24 cellular contexts compared by ENCODE assay signal in genomic region chr7:4763091-4763793, GRCh38.
"Had no signal": no experiment of that assay in that cellular context is flagged by ENCODE, and none has a peak within 500 bp of the region (broad histone marks: within the 10 kb centered on the region; RNA-seq: fewer than 3 reads in every experiment).

No MANE protein-coding gene starts in this region.

- H3K27me3 Mint-ChIP-seq: memory B cell; naive B cell; stimulated activated naive B cell treated with anti-CD40 and anti-IgM and Interleukin-4, amounts not matched to agents 10 μg/mL and 1 μg/mL and 100 μg/mL, for 72 hours; stimulated activated naive CD8-positive, alpha-beta T cell treated with anti-CD3 and anti-CD28 coated beads, Interleukin-15, Interleukin-2, amounts not matched to agents 100 ng/mL and 50 ng/mL, for 24 hours had no signal

- H3K9ac ChIP-seq: neural progenitor cell had no signal

- DNase-seq: dermis blood vessel endothelial cell; effector memory CD4-positive, alpha-beta T cell; hypothalamus; immature natural killer cell; islet precursor cell; naive B cell; nucleus accumbens; ovary; stimulated activated CD4-positive, alpha-beta T cell treated with anti-CD3 and anti-CD28 coated beads, Interleukin-4, amount 100 ng/mL, for 4 hours; stimulated activated naive B cell treated with anti-CD40 and anti-IgM and Interleukin-4, amounts not matched to agents 10 μg/mL and 1 μg/mL and 100 μg/mL, for 72 hours; transverse colon; upper lobe of right lung had no signal

- H3K9me3 Mint-ChIP-seq: immature natural killer cell; memory B cell; mesothelial cell of epicardium; naive B cell; nephron; neural progenitor cell; stimulated activated naive B cell treated with anti-CD40 and anti-IgM and Interleukin-4, amounts not matched to agents 10 μg/mL and 1 μg/mL and 100 μg/mL, for 72 hours; stimulated activated naive CD8-positive, alpha-beta T cell treated with anti-CD3 and anti-CD28 coated beads, Interleukin-15, Interleukin-2, amounts not matched to agents 100 ng/mL and 50 ng/mL, for 24 hours had no signal

- H3K27me3 ChIP-seq: neural progenitor cell, ovary, spleen, suprapubic skin, transverse colon, upper lobe of right lung, vagina had no signal

- ATAC-seq: mucosa of descending colon; stimulated activated naive B cell treated with anti-CD40 and anti-IgM and Interleukin-4, amounts not matched to agents 10 μg/mL and 1 μg/mL and 100 μg/mL, for 72 hours; upper lobe of right lung had no signal

- H3K4me3 ChIP-seq: coronary artery, lung, mucosa of descending colon, neural progenitor cell, ovary, skin epidermis, spleen, suprapubic skin, transverse colon, upper lobe of right lung, vagina had no signal

- H3K27ac ChIP-seq: coronary artery, neural progenitor cell, ovary, spleen, suprapubic skin, upper lobe of right lung, vagina had no signal

- H3K4me2 ChIP-seq: neural progenitor cell had no signal

- H3K4me1 Mint-ChIP-seq: immature natural killer cell; memory B cell; mesothelial cell of epicardium; naive B cell; nephron; neural progenitor cell; stimulated activated naive B cell treated with anti-CD40 and anti-IgM and Interleukin-4, amounts not matched to agents 10 μg/mL and 1 μg/mL and 100 μg/mL, for 72 hours had no signal

- H3K36me3 ChIP-seq: neural progenitor cell, ovary had no signal

- H3K4me1 ChIP-seq: neural progenitor cell, spleen, upper lobe of right lung, vagina had no signal

- H3K4me3 Mint-ChIP-seq: immature natural killer cell; memory B cell; mesothelial cell of epicardium; nephron; neural progenitor cell; stimulated activated naive CD8-positive, alpha-beta T cell treated with anti-CD3 and anti-CD28 coated beads, Interleukin-15, Interleukin-2, amounts not matched to agents 100 ng/mL and 50 ng/mL, for 24 hours had no signal

- H3K9me3 ChIP-seq: mucosa of descending colon, ovary, spleen, suprapubic skin, transverse colon, upper lobe of right lung, vagina had no signal

- H2AFZ ChIP-seq: neural progenitor cell had no signal

- H3K27ac Mint-ChIP-seq: memory B cell, mesothelial cell of epicardium, nephron had no signal
